Comparison of ENCODE assay signal across 1 cellular context in genomic region chr2:55097462-55098410, GRCh38.
TF ChIP-seq lines count a peak whose summit lies in the region.

No MANE protein-coding gene starts in this region.

TF ChIP-seq in IMR-90, 13 proteins besides CTCF, POLR2A, EP300 and RAD21 (continued from another document):
- no peak for TF ChIP-seq USF2 (IDR thresholded peaks at IDR 0.05; ENCODE audit: low read depth, low read length)
- no peak for TF ChIP-seq MAZ (IDR thresholded peaks at IDR 0.05; ENCODE audit: borderline replicate concordance, low read depth, low read length)
- no peak for TF ChIP-seq RFX5 (IDR thresholded peaks at IDR 0.05; ENCODE audit: low read depth, low read length)
